24 cellular contexts compared by ENCODE assay signal in genomic region chr5:9722826-9723225, GRCh38.
"Had no signal": no experiment of that assay in that cellular context is flagged by ENCODE, and none has a peak within 500 bp of the region (broad histone marks: within the 10 kb centered on the region; RNA-seq: fewer than 3 reads in every experiment).

No MANE protein-coding gene starts in this region.

- H2AFZ ChIP-seq: hepatocyte, parathyroid adenoma had no signal

- H3K79me2 ChIP-seq: hepatocyte, parathyroid adenoma had no signal

- DNase-seq: heart right ventricle; islet precursor cell; left ventricle myocardium inferior; mesendoderm; naive B cell; nucleus accumbens; retina; right cardiac atrium; stimulated activated CD4-positive, alpha-beta T cell treated with anti-CD3 and anti-CD28 coated beads, Interleukin-12 subunit alpha, Interleukin-12 subunit beta, amount 100 ng/mL, for 4 hours; stimulated activated CD4-positive, alpha-beta T cell treated with anti-CD3 and anti-CD28 coated beads, Interleukin-15, amount 100 ng/mL, for 24 hours; stimulated activated CD4-positive, alpha-beta T cell treated with anti-CD3 and anti-CD28 coated beads, Interleukin-2, amount 100 ng/mL, for 24 hours; stimulated activated CD4-positive, alpha-beta T cell treated with anti-CD3 and anti-CD28 coated beads, Interleukin-4, amount 100 ng/mL, for 1 hour; stimulated activated naive CD4-positive, alpha-beta T cell treated with Interleukin-2 at 50 U/mL for 16 hours; stimulated activated naive CD8-positive, alpha-beta T cell treated with anti-CD3 and anti-CD28 coated beads, Interleukin-15, amount 100 ng/mL, for 72 hours; substantia nigra had no signal

- H3K4me3 ChIP-seq: heart right ventricle, hepatocyte, left ventricle myocardium inferior, lung, skin epidermis, tibial nerve, upper lobe of left lung, vagina had no signal

- ATAC-seq: heart right ventricle; right cardiac atrium; sciatic nerve; stimulated activated effector memory CD8-positive, alpha-beta T cell treated with anti-CD3 and anti-CD28 coated beads, Interleukin-12 subunit alpha, Interleukin-12 subunit beta, amount 100 ng/mL, for 72 hours; stimulated activated naive CD8-positive, alpha-beta T cell treated with anti-CD3 and anti-CD28 coated beads, Interleukin-15, amount 100 ng/mL, for 72 hours had no signal

- H3K9me3 ChIP-seq: heart right ventricle, left ventricle myocardium inferior, tibial nerve, vagina had no signal

- H3K27me3 ChIP-seq: heart right ventricle, hepatocyte, tibial nerve, upper lobe of left lung, vagina had no signal

- H3K36me3 ChIP-seq: heart right ventricle, left ventricle myocardium inferior, tibial nerve, upper lobe of left lung, vagina had no signal

- H3K27ac ChIP-seq: heart right ventricle, hepatocyte, left ventricle myocardium inferior, parathyroid adenoma, skin epidermis, tibial nerve, upper lobe of left lung, vagina had no signal

- H3K4me1 ChIP-seq: heart right ventricle, left ventricle myocardium inferior, parathyroid adenoma, tibial nerve, upper lobe of left lung, vagina had no signal

- H3K4me2 ChIP-seq: hepatocyte had no signal
